In genomic region chr20:16475225-16475624, GRCh38 we compare ENCODE assay signal across 12 cellular contexts.
A peak's percentile ranks its signal among the peaks of the same experiment; 100 is the strongest.
DNase-seq lines count a peak whose midpoint lies in the region; ATAC-seq and TF ChIP-seq lines count a peak whose summit lies in the region.
"Had no signal": no experiment of that assay in that cellular context is flagged by ENCODE, and none has a peak within 500 bp of the region (broad histone marks: within the 10 kb centered on the region; RNA-seq: fewer than 3 reads in every experiment).

No MANE protein-coding gene starts in this region.

- H3K36me3 ChIP-seq in GM23248 (ENCODE audit: low read depth) (no peaks in the 10 kb centered on the region), psoas muscle (ENCODE audit: insufficient read depth in 1 of 2, low read depth in 1 of 2) (no peaks in the 10 kb centered on the region)
- H3K36me3 ChIP-seq in effector memory CD4-positive, alpha-beta T cell (ENCODE audit: control insufficient read depth, insufficient read depth, low read length): no peaks in the 10 kb centered on the region

- TF ChIP-seq CTCF in fibroblast of the aortic adventitia (IDR thresholded peaks at IDR 0.05; ENCODE audit: insufficient read depth, low read length) (no peak), psoas muscle (IDR thresholded peaks at IDR 0.05) (no peak)

- no peaks in the 10 kb centered on the region for H3K9me2 ChIP-seq in GM23248 (ENCODE audit: insufficient read depth)

- H3K27ac ChIP-seq in GM23248 (peak overlapping the region; percentile 12; the same call in 1 of the 2 replicates), psoas muscle (peak overlapping the region; percentile 48)
- no peak overlapping the region for H3K27ac ChIP-seq in effector memory CD4-positive, alpha-beta T cell (ENCODE audit: insufficient read depth, low read length, poor library complexity, severe bottlenecking)

- no peaks in the 10 kb centered on the region for H3K27me3 ChIP-seq in GM23248 (replicated peaks; ENCODE audit: insufficient read depth)
- H3K27me3 ChIP-seq in psoas muscle (ENCODE audit: insufficient read depth in 3 of 3, low read length in 2 of 3): no peaks in the 10 kb centered on the region
- H3K27me3 ChIP-seq in effector memory CD4-positive, alpha-beta T cell (replicated peaks; ENCODE audit: control insufficient read depth, insufficient read depth, low read length, poor library complexity, severe bottlenecking): no peaks in the 10 kb centered on the region

- peaks cover 6% of the 10 kb centered on the region; the same call in 1 of the 2 replicates for H3K4me1 ChIP-seq in GM23248 (ENCODE audit: insufficient read depth)
- H3K4me1 ChIP-seq in psoas muscle: peaks cover 29% of the 10 kb centered on the region
- H3K4me1 ChIP-seq in effector memory CD4-positive, alpha-beta T cell (ENCODE audit: control insufficient read depth, insufficient read depth, low read length, poor library complexity, severe bottlenecking): no peaks in the 10 kb centered on the region

- WGBS in GM23248 (ENCODE audit: low coverage in 1 of 2, low lambda C conversion rate in 2 of 2, missing lambda C conversion rate in 2 of 2), 2 experiments: 52 to 53% methylated on average over 6 of the region's 6 CpGs
- 10 to 27% (median 17%) methylated on average over 6 of the region's 6 CpGs for WGBS in psoas muscle, 3 donors

- in situ Hi-C loops in GM23248 (cut with MboI): no loop called here

- H4K20me1 ChIP-seq in GM23248 (ENCODE audit: insufficient read depth): no peaks in the 10 kb centered on the region

- H2AFZ ChIP-seq in GM23248: peak overlapping the region; percentile 4; the same call in 1 of the 2 replicates

- H3K4me2 ChIP-seq in GM23248 (ENCODE audit: unreplicated experiment): peak overlapping the region; percentile 27

- H3K79me2 ChIP-seq in GM23248 (ENCODE audit: insufficient read depth): no peaks in the 10 kb centered on the region

- ATAC-seq in psoas muscle (peak; percentile 80 to 86 (median 83)), HG02852 (IDR thresholded peaks at IDR 0.05; ENCODE audit: unreplicated experiment) (no peak)
- ATAC-seq: activated T-helper 17 cell treated with anti-CD3 and anti-CD28 coated beads, Interleukin-2, amount 50 U/mL, for 72 hours had no signal

- no peak overlapping the region for H3K9ac ChIP-seq in GM23248

- DNase-seq in GM23248 (peak; percentile 13), NCI-H69 (lab: John Stamatoyannopoulos, UW) (peak; percentile 22), fibroblast of the aortic adventitia (ENCODE audit: low read depth) (peak; percentile 40), psoas muscle (no peak), GM19238 (ENCODE audit: insufficient read length, low spot score) (no peak), SHP77 (lab: John Stamatoyannopoulos, UW) (no peak)
- DNase-seq in effector memory CD4-positive, alpha-beta T cell: no peak
- DNase-seq: cortex of kidney, right cardiac atrium had no signal

- no peaks in the 10 kb centered on the region for H3F3A ChIP-seq in GM23248 (ENCODE audit: insufficient read depth)

- no peak overlapping the region for H3K4me3 ChIP-seq in GM23248
- H3K4me3 ChIP-seq in fibroblast of the aortic adventitia (ENCODE audit: low read depth, low read length): no peak overlapping the region
- no peak overlapping the region for H3K4me3 ChIP-seq in psoas muscle
- no peak overlapping the region for H3K4me3 ChIP-seq in effector memory CD4-positive, alpha-beta T cell (ENCODE audit: insufficient read depth, low read depth, low read length, poor library complexity, severe bottlenecking)
- H3K4me3 ChIP-seq: lung had no signal

- intact Hi-C loops in psoas muscle (cut with DNase I): loop anchor here (10.0 kb wide), 2 partner anchors 120 to 190 kb away; no protein-coding TSS in a partner anchor

- H3K9me3 ChIP-seq in GM23248 (ENCODE audit: low read depth) (no peaks in the 10 kb centered on the region), psoas muscle (no peaks in the 10 kb centered on the region)
- H3K9me3 ChIP-seq in effector memory CD4-positive, alpha-beta T cell (ENCODE audit: control insufficient read depth, low read length): no peaks in the 10 kb centered on the region

Comparison
In these comparisons a context has a peak if more than half of its experiments do, and no peak if none do; other contexts are left out.
1. DNase-seq: peak in GM23248 (single experiment), NCI-H69 (single experiment) and fibroblast of the aortic adventitia (single experiment); none in psoas muscle (0 of 2), GM19238 (single experiment), SHP77 (0 of 2) and effector memory CD4-positive, alpha-beta T cell (0 of 3).